ENCODE assay signal across 8 cellular contexts in the genomic region with DNA sequence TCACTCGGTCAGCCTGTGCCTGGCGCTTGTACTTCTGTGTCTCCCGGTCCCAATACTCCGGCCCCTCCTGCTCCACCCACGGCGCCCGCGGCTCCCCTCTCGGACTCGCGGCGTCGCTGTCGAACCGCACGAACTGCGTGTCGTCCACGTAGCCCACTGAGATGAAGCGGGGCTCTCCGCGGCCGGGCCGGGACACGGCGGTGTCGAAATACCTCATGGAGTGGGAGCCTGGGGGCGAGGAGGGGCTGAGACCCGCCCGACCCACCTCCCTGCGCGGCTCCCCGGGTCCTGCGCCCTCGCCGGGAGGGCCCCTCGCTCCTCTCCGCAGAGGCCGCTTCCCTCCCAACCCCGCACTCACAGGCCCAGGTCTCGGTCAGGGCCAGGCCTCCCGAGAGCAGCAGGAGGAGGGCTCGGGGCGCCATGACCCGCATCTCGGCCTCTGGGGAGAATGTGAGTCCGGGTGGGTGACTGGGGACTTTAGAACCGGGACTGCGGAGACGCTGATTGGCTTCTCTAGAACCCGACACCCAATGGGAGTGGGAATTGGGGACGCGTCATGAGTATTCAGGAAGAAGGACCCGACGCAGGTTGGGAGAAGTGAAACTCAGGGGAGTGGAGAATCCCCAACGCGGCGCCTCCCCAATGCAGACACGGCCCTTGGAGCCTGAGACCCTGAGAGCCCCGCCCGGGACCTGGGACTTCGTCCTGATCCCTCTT. TPM values are rescaled to one million over a fixed set of nuclear protein-coding genes. Genes with fewer than 3 reads are reported as not detected.
A peak's percentile ranks its signal among the peaks of the same experiment; 100 is the strongest.
DNase-seq lines count a peak whose midpoint lies in the region; ATAC-seq and TF ChIP-seq lines count a peak whose summit lies in the region.

A gene (minus strand): TSS at position 452 of the 717 bp plus-strand sequence. CDS start 21 bp downstream, at position 431.

- intact Hi-C loops in psoas muscle (cut with DNase I), result no loop called here

- peak within 1 kb of the TSS; percentile 55 to 66 for H3K4me3 ChIP-seq in right atrium auricular region
- H3K4me3 ChIP-seq in psoas muscle, result peak within 1 kb of the TSS; percentile 87
- peak within 1 kb of the TSS; percentile 80 for H3K4me3 ChIP-seq in urinary bladder (ENCODE audit: low read depth, low read length)

- H3K36me3 ChIP-seq in right atrium auricular region (peaks cover 26% of the 10 kb centered on the region), psoas muscle (ENCODE audit: insufficient read depth in 1 of 2, low read depth in 1 of 2) (peaks cover 0 to 16% of the 10 kb centered on the region in 2 donors), urinary bladder (ENCODE audit: insufficient read depth) (peaks cover 9% of the 10 kb centered on the region)

- H3K4me1 ChIP-seq in right atrium auricular region, result no peaks in the 10 kb centered on the region
- H3K4me1 ChIP-seq in psoas muscle, result no peaks in the 10 kb centered on the region
- no peaks in the 10 kb centered on the region for H3K4me1 ChIP-seq in urinary bladder (ENCODE audit: insufficient read depth)

- H3K27me3 ChIP-seq in right atrium auricular region, result no peaks in the 10 kb centered on the region
- H3K27me3 ChIP-seq in psoas muscle (ENCODE audit: insufficient read depth in 3 of 3, low read length in 2 of 3), result no peaks in the 10 kb centered on the region

- ATAC-seq in HG02798 (IDR thresholded peaks at IDR 0.05; ENCODE audit: poor library complexity, unreplicated experiment) (peak; percentile 84), psoas muscle (peak; percentile 98 to 99 (median 99))

- 0% methylated on average over 52 to 62 of the region's 62 CpGs for WGBS in psoas muscle, 3 donors
- WGBS in urinary bladder, result under 1% methylated on average over 62 of the region's 62 CpGs

- H3K9me3 ChIP-seq in right atrium auricular region, result no peaks in the 10 kb centered on the region
- H3K9me3 ChIP-seq in psoas muscle, result no peaks in the 10 kb centered on the region

- DNase-seq in NCI-H1436 treated with DMSO at 0.1 percent for 48 hours (lab: John Stamatoyannopoulos, UW) (peak; percentile 68), T-helper 2 cell (peak; percentile 70 to 98 (median 89)), right atrium auricular region (ENCODE audit: low spot score) (peak; percentile 96), psoas muscle (peak; percentile 87 to 91)

- H3K27ac ChIP-seq in angular gyrus (ENCODE audit: low read depth, low read length), result peak within 1 kb of the TSS; percentile 40
- H3K27ac ChIP-seq in right atrium auricular region, result peak within 1 kb of the TSS; percentile 73 to 94
- peak within 1 kb of the TSS; percentile 90 for H3K27ac ChIP-seq in psoas muscle
- H3K27ac ChIP-seq in urinary bladder (ENCODE audit: low read depth), result peak within 1 kb of the TSS; percentile 100

- TF ChIP-seq CTCF in GM12873 (IDR thresholded peaks at IDR 0.05; ENCODE audit: insufficient read depth, low read depth, low read length, missing control alignments) (peak; percentile 21), right atrium auricular region (IDR thresholded peaks at IDR 0.05) (no peak), psoas muscle (IDR thresholded peaks at IDR 0.05) (no peak)

RNA-seq across cellular contexts. Expression of the gene that starts here (rescaled TPM):
- total RNA-seq in right atrium auricular region, result 100 to 1,000 TPM; 122 to 503 TPM
- 100 to 1,000 TPM in 3 of 4 donors, 10 to 100 TPM in 1; 99.5 to 131 (median 116) TPM for total RNA-seq in psoas muscle
- polyA plus RNA-seq in psoas muscle, result 100 to 1,000 TPM in 1 of 3 donors, 10 to 100 TPM in 2; 62.5 to 143 (median 80.1) TPM
- total RNA-seq in urinary bladder, result 108 TPM
- 351 TPM for polyA plus RNA-seq in urinary bladder

Comparison
In these comparisons a context has a peak if more than half of its experiments do, and no peak if none do; other contexts are left out.
1. Peak in every context shown above with its lines: DNase-seq, ATAC-seq, H3K4me3 ChIP-seq and H3K27ac ChIP-seq.
2. H3K27ac ChIP-seq: peak in every context shown above with its lines; median percentile 100 in urinary bladder; 90 in psoas muscle; 84 in right atrium auricular region; 40 in angular gyrus.